In genomic region chr17:27489045-27489715, GRCh38 we compare ENCODE assay signal across 7 cellular contexts. TPM values are rescaled to one million over a fixed set of nuclear protein-coding genes. Genes with fewer than 3 reads are reported as not detected.
A peak's percentile ranks its signal among the peaks of the same experiment; 100 is the strongest.
DNase-seq lines count a peak whose midpoint lies in the region; FAIRE-seq and TF ChIP-seq lines count a peak whose summit lies in the region.

No MANE protein-coding gene starts in this region.

- TF ChIP-seq EP300 in Ishikawa (IDR thresholded peaks at IDR 0.05; ENCODE audit: borderline replicate concordance) (no peak), suprapubic skin (IDR thresholded peaks at IDR 0.05) (no peak)

- no peak for TF ChIP-seq RAD21 in Ishikawa (IDR thresholded peaks at IDR 0.05; ENCODE audit: low read depth)

- FAIRE-seq in urothelium cell line (lab: Jason Lieb, UNC), result no peak

- in situ Hi-C loops in astrocyte of the cerebellum (cut with HindIII; ENCODE audit: low sequenced_read_pairs), result no loop called here

- peak overlapping the region; percentile 70 for H3K27ac ChIP-seq in suprapubic skin

- H3K4me1 ChIP-seq in suprapubic skin, result peaks cover 70% of the 10 kb centered on the region

- no peaks in the 10 kb centered on the region for H3K9me3 ChIP-seq in suprapubic skin

- no peak overlapping the region for H3K4me3 ChIP-seq in astrocyte of the cerebellum (ENCODE audit: low read depth, low read length)
- H3K4me3 ChIP-seq in suprapubic skin, result no peak overlapping the region

- no peak for TF ChIP-seq POLR2A in suprapubic skin (IDR thresholded peaks at IDR 0.05)

- no peaks in the 10 kb centered on the region for H3K36me3 ChIP-seq in suprapubic skin

- H3K27me3 ChIP-seq in suprapubic skin, result no peaks in the 10 kb centered on the region

- DNase-seq in astrocyte of the cerebellum (ENCODE audit: low read depth) (peak; percentile 26), iPS-NIHi11 (ENCODE audit: low spot score) (peak; percentile 43), suprapubic skin (ENCODE audit: low spot score in 2 of 2) (peak; percentile 92 to 93), urothelium cell line (ENCODE audit: low spot score) (no peak), NCI-H1436 (lab: John Stamatoyannopoulos, UW) (no peak)
- DNase-seq in activated CD8-positive, alpha-beta memory T cell treated with anti-CD3 and anti-CD28 coated beads, Interleukin-2, amount 50 U/mL, for 48 hours, result no peak

- WGBS in suprapubic skin, result 9% methylated on average over 5 of the region's 7 CpGs

- no peak for TF ChIP-seq CTCF in astrocyte of the cerebellum (IDR thresholded peaks at IDR 0.05; ENCODE audit: low read depth, low read length, missing control alignments)
- TF ChIP-seq CTCF in suprapubic skin (IDR thresholded peaks at IDR 0.05), result no peak

TF ChIP-seq in Ishikawa, 13 proteins besides CTCF, POLR2A, EP300 and RAD21:
- TF ChIP-seq, protein P1, sequence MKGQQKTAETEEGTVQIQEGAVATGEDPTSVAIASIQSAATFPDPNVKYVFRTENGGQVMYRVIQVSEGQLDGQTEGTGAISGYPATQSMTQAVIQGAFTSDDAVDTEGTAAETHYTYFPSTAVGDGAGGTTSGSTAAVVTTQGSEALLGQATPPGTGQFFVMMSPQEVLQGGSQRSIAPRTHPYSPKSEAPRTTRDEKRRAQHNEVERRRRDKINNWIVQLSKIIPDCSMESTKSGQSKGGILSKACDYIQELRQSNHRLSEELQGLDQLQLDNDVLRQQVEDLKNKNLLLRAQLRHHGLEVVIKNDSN (IDR thresholded peaks at IDR 0.05), result no peak
- TF ChIP-seq CEBPB (IDR thresholded peaks at IDR 0.05), result peak; percentile 94

RNA-seq across cellular contexts. Expression of gene KSR1, which starts 32.9 kb away (rescaled TPM):
- total RNA-seq in suprapubic skin, result 10 to 100 TPM; 38.1 to 54.0 (median 49.5) TPM

Comparison
In these comparisons a context has a peak if more than half of its experiments do, and no peak if none do; other contexts are left out.
1. DNase-seq: peak in astrocyte of the cerebellum (single experiment), iPS-NIHi11 (single experiment) and suprapubic skin (2 of 2); none in urothelium cell line (single experiment), NCI-H1436 (single experiment) and activated CD8-positive, alpha-beta memory T cell treated with anti-CD3 and anti-CD28 coated beads, Interleukin-2, amount 50 U/mL, for 48 hours (single experiment).